Comparison of ENCODE assay signal across 14 cellular contexts in the genomic region with DNA sequence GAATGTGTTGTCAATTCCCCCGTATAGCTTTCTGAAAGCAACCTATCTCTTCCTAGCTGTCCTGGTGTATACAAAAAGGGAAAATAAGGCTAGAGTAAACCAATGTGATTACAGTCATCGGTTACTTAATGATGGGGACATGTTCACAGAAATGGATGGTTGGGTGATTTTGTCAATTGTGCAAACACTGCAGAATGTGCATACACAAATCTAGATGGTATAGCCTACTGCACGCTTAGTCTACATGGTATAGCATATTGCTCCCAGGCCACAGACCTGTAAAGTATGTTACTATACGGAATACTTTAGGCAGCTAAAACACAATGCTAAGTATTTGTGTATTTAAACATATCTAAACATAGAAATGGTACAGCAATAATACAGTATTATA. TPM values are rescaled to one million over a fixed set of nuclear protein-coding genes. Genes with fewer than 3 reads are reported as not detected.
DNase-seq lines count a peak whose midpoint lies in the region; ATAC-seq and TF ChIP-seq lines count a peak whose summit lies in the region.
"Had no signal": no experiment of that assay in that cellular context is flagged by ENCODE, and none has a peak within 500 bp of the region (broad histone marks: within the 10 kb centered on the region; RNA-seq: fewer than 3 reads in every experiment).

No MANE protein-coding gene starts in this region.

- H3K36me3 ChIP-seq in CD8-positive, alpha-beta memory T cell (ENCODE audit: insufficient read depth, low read length), result no peaks in the 10 kb centered on the region
- H3K36me3 ChIP-seq in stomach, result no peaks in the 10 kb centered on the region
- H3K36me3 ChIP-seq: brain microvascular endothelial cell had no signal

- DNase-seq in CD8-positive, alpha-beta memory T cell, result no peak
- no peak for DNase-seq in T-cell
- DNase-seq in cardiac septum (ENCODE audit: low spot score), result no peak
- DNase-seq in NCI-H1105 (lab: John Stamatoyannopoulos, UW), result no peak
- DNase-seq in stomach, result no peak
- DNase-seq in ACHN, result no peak
- DNase-seq: brain microvascular endothelial cell, COR-L47, mesendoderm, NCI-H2171 had no signal

- CTCF ChIA-PET in CD8-positive, alpha-beta memory T cell (lab: Charles Lee), result interaction anchor here (0.8 to 3.2 kb wide), 8 partner anchors 19 to 97 kb away, joined by 3 to 27 read pairs (median 4); a partner anchor contains a TSS
- CTCF ChIA-PET in T-cell (lab: Charles Lee), result interaction anchor here (0.5 to 2.5 kb wide), 8 partner anchors 19 to 115 kb away, joined by 3 to 10 read pairs (median 5); no protein-coding TSS in a partner anchor

- peak; percentile 16 for ATAC-seq in GM21576 (IDR thresholded peaks at IDR 0.05; ENCODE audit: unreplicated experiment)
- peak in 3 of 4 experiments; percentile 5 to 20 (median 7) for ATAC-seq in T-cell (replicated peaks in 1 of 4)
- ATAC-seq in esophagus mucosa, result peak; percentile 14

- TF ChIP-seq EP300 in stomach (IDR thresholded peaks at IDR 0.05), result no peak

- H3K27ac ChIP-seq in CD8-positive, alpha-beta memory T cell (ENCODE audit: low read depth, low read length), result peak overlapping the region; percentile 43
- peak overlapping the region in 1 of 5 donors; percentile 29 for H3K27ac ChIP-seq in stomach
- H3K27ac ChIP-seq: brain microvascular endothelial cell, parathyroid adenoma had no signal

- H3K4me3 ChIP-seq in CD8-positive, alpha-beta memory T cell (ENCODE audit: low read length), result peak overlapping the region; percentile 21
- no peak overlapping the region for H3K4me3 ChIP-seq in stomach

- POLR2A ChIA-PET in CD8-positive, alpha-beta memory T cell (lab: Charles Lee), result interaction anchor here (1.0 to 2.4 kb wide), 4 partner anchors 18 to 43 kb away, joined by 4 to 30 read pairs (median 10); a partner anchor contains a TSS
- POLR2A ChIA-PET in T-cell (lab: Charles Lee), result interaction anchor here (0.9 to 1.6 kb wide), 6 partner anchors 16 to 108 kb away, joined by 3 to 10 read pairs (median 3); no protein-coding TSS in a partner anchor

- peak overlapping the region; percentile 76 to 94 (median 86) for H3K4me3 Mint-ChIP-seq in CD8-positive, alpha-beta memory T cell
- H3K4me3 Mint-ChIP-seq in T-cell, result peak overlapping the region; percentile 3 to 58 (median 28)

- no peaks in the 10 kb centered on the region for H3K27me3 ChIP-seq in CD8-positive, alpha-beta memory T cell (ENCODE audit: insufficient read depth, low read length, poor library complexity, severe bottlenecking)
- no peaks in the 10 kb centered on the region for H3K27me3 ChIP-seq in stomach
- H3K27me3 ChIP-seq: brain microvascular endothelial cell had no signal

- WGBS in stomach, 5 donors, result 77 to 87% (median 84%) methylated on average over 4 of the region's 4 CpGs

- TF ChIP-seq CTCF in stomach (IDR thresholded peaks at IDR 0.05), result no peak

- peaks cover 64 to 93% (median 86%) of the 10 kb centered on the region in 3 donors for H3K4me1 Mint-ChIP-seq in CD8-positive, alpha-beta memory T cell
- H3K4me1 Mint-ChIP-seq in T-cell, result peaks cover 12 to 55% (median 45%) of the 10 kb centered on the region in 3 donors

- TF ChIP-seq POLR2A in stomach (IDR thresholded peaks at IDR 0.05), result no peak

- H3K27ac Mint-ChIP-seq in CD8-positive, alpha-beta memory T cell, result peak overlapping the region in 7 of 8 donors; percentile 92 to 97 (median 95)
- peak overlapping the region; percentile 94 to 96 for H3K27ac Mint-ChIP-seq in T-cell

- H3K9me3 Mint-ChIP-seq in CD8-positive, alpha-beta memory T cell, result no peaks in the 10 kb centered on the region
- H3K9me3 Mint-ChIP-seq in T-cell, result peaks cover 0 to 3% (median 0%) of the 10 kb centered on the region in 3 donors

- no peaks in the 10 kb centered on the region for H3K9me3 ChIP-seq in CD8-positive, alpha-beta memory T cell (ENCODE audit: low read length)
- H3K9me3 ChIP-seq in stomach, result no peaks in the 10 kb centered on the region

- H3K4me1 ChIP-seq in CD8-positive, alpha-beta memory T cell (ENCODE audit: insufficient read depth, low read length), result peaks cover 16% of the 10 kb centered on the region
- H3K4me1 ChIP-seq in stomach, result no peaks in the 10 kb centered on the region
- H3K4me1 ChIP-seq: parathyroid adenoma had no signal

- in situ Hi-C loops in ACHN (cut with HindIII; ENCODE audit: low pct_ligation_motif_present, low pct_unique_long_range_greater_than_20kb, low sequenced_read_pairs), result no loop called here

- intact Hi-C loops in cardiac septum (cut with DNase I), result no loop called here
- intact Hi-C loops in stomach (cut with DNase I; ENCODE audit: low total_unique reads), result no loop called here

- peaks cover 6 to 28% (median 19%) of the 10 kb centered on the region in 3 donors for H3K36me3 Mint-ChIP-seq in CD8-positive, alpha-beta memory T cell
- no peaks in the 10 kb centered on the region for H3K36me3 Mint-ChIP-seq in T-cell

- H3K27me3 Mint-ChIP-seq in CD8-positive, alpha-beta memory T cell, result no peaks in the 10 kb centered on the region
- H3K27me3 Mint-ChIP-seq in T-cell, result no peaks in the 10 kb centered on the region

RNA-seq across cellular contexts. Expression of a gene that starts 5.1 kb away (rescaled TPM):
- 1 to 10 TPM; 3.3 to 3.5 TPM for total RNA-seq in CD8-positive, alpha-beta memory T cell
- polyA plus RNA-seq in CD8-positive, alpha-beta memory T cell, result 5.9 TPM
- 1 to 10 TPM in 4 of 5 donors, under 1 TPM in 1; 0.79 to 7.9 (median 2.5) TPM for total RNA-seq in T-cell
- total RNA-seq in esophagus mucosa, result 0.08 TPM
- total RNA-seq in cardiac septum, result 0.08 TPM
- 1 to 10 TPM in 1 of 5 donors, not detected in 4; 1.2 TPM for total RNA-seq in stomach
- not detected for polyA plus RNA-seq in stomach
- total RNA-seq: epithelial cell of proximal tubule had no signal

RNA-seq across cellular contexts. Expression of a gene that starts 42.2 kb away (rescaled TPM):
- total RNA-seq in CD8-positive, alpha-beta memory T cell, result 10 to 100 TPM; 49.7 to 49.9 TPM
- 44.2 TPM for polyA plus RNA-seq in CD8-positive, alpha-beta memory T cell
- total RNA-seq in T-cell (10 to 100 TPM; 41.2 to 94.3 (median 61.0) TPM), esophagus mucosa (28.5 TPM), cardiac septum (6.6 TPM), stomach (10 to 100 TPM; 12.7 to 69.4 (median 27.7) TPM)
- polyA plus RNA-seq in stomach, result 1 to 10 TPM; 2.2 to 4.6 (median 2.6) TPM
